In genomic region chr19:55257461-55258411, GRCh38 we compare ENCODE assay signal across 8 cellular contexts. TPM values are rescaled to one million over a fixed set of nuclear protein-coding genes. Genes with fewer than 3 reads are reported as not detected.
DNase-seq lines count a peak whose midpoint lies in the region; ATAC-seq, FAIRE-seq and TF ChIP-seq lines count a peak whose summit lies in the region.

No MANE protein-coding gene starts in this region.

- TF ChIP-seq CTCF in NB4 (IDR thresholded peaks at IDR 0.05; ENCODE audit: low read depth, low read length) = no peak
- TF ChIP-seq CTCF in kidney (IDR thresholded peaks at IDR 0.05; ENCODE audit: borderline replicate concordance, extremely low read depth, insufficient read depth) = no peak

- ATAC-seq in HG02623 (IDR thresholded peaks at IDR 0.05; ENCODE audit: unreplicated experiment) (no peak), GM18517 (IDR thresholded peaks at IDR 0.05; ENCODE audit: unreplicated experiment) (no peak)

- intact Hi-C loops in kidney (cut with DNase I) = no loop called here

- FAIRE-seq in kidney (lab: Jason Lieb, UNC) = no peak

- H3K9ac ChIP-seq in adipocyte (ENCODE audit: low read length) = peak overlapping the region; percentile 99
- peak overlapping the region; percentile 71 to 75 for H3K9ac ChIP-seq in kidney (ENCODE audit: low read length in 2 of 2)

- peak overlapping the region in 1 of 2 donors; percentile 10 for H3K27ac ChIP-seq in kidney (ENCODE audit: low read depth in 2 of 2, low read length in 2 of 2)

- peak; percentile 12 for DNase-seq in NCI-H2107 (lab: John Stamatoyannopoulos, UW)
- DNase-seq in NCI-H2107 treated with DMSO at 0.1 percent for 48 hours (lab: John Stamatoyannopoulos, UW; ENCODE audit: unreplicated experiment) = no peak
- peak; percentile 61 for DNase-seq in NB4 (ENCODE audit: low read depth)
- DNase-seq in adipocyte (ENCODE audit: low read depth) = peak; percentile 55
- DNase-seq in kidney = peak; percentile 72
- peak; percentile 22 to 30 for DNase-seq in stimulated activated CD4-positive, alpha-beta T cell treated with anti-CD3 and anti-CD28 coated beads, Interleukin-4, amount 100 ng/mL, for 4 hours

- H3K4me1 ChIP-seq in adipocyte (ENCODE audit: control insufficient read depth, insufficient read depth, low read length) (peaks cover 50% of the 10 kb centered on the region), kidney (ENCODE audit: control insufficient read depth in 1 of 2, insufficient read depth in 1 of 2, low read depth in 1 of 2, low read length in 2 of 2) (peaks cover 18 to 36% of the 10 kb centered on the region in 2 donors)

- no peak for TF ChIP-seq POLR2A in NB4 (IDR thresholded peaks at IDR 0.05; ENCODE audit: extremely low read depth, insufficient read length)

- no peaks in the 10 kb centered on the region for H3K27me3 ChIP-seq in adipocyte (replicated peaks; ENCODE audit: control insufficient read depth, insufficient read depth, low read length)

- H3K36me3 ChIP-seq in adipocyte (ENCODE audit: control insufficient read depth, insufficient read depth, low read length, severe bottlenecking) (no peaks in the 10 kb centered on the region), kidney (ENCODE audit: control insufficient read depth in 1 of 2, insufficient read depth in 2 of 2, low read length in 2 of 2) (no peaks in the 10 kb centered on the region)

- H3K4me3 ChIP-seq in NB4 (ENCODE audit: low read depth, low read length) (peak overlapping the region; percentile 88), adipocyte (ENCODE audit: low read length) (peak overlapping the region; percentile 94), kidney (ENCODE audit: low read length in 2 of 2) (peak overlapping the region; percentile 73 to 79)

- H3K9me3 ChIP-seq in adipocyte (ENCODE audit: control insufficient read depth, low read length) (no peaks in the 10 kb centered on the region), kidney (ENCODE audit: control insufficient read depth in 1 of 2, low read length in 2 of 2) (no peaks in the 10 kb centered on the region)

RNA-seq across cellular contexts. Expression of gene PPP6R1, which starts 1.1 kb away (rescaled TPM):
- total RNA-seq in kidney = 61.6 TPM
- 30.6 TPM for polyA plus RNA-seq in kidney (ENCODE audit: insufficient read depth, low read depth, low replicate concordance)

RNA-seq across cellular contexts. Expression of gene HSPBP1, which starts 22.2 kb away (rescaled TPM):
- total RNA-seq in kidney = 37.6 TPM
- polyA plus RNA-seq in kidney (ENCODE audit: insufficient read depth, low read depth, low replicate concordance) = 55.9 TPM

RNA-seq across cellular contexts. Expression of gene BRSK1, which starts 26.1 kb away (rescaled TPM):
- total RNA-seq in kidney = 6.5 TPM
- polyA plus RNA-seq in kidney (ENCODE audit: insufficient read depth, low read depth, low replicate concordance) = 1.4 TPM

RNA-seq across cellular contexts. Expression of gene TMEM86B, which starts 29.2 kb away (rescaled TPM):
- total RNA-seq in kidney = 3.3 TPM
- polyA plus RNA-seq in kidney (ENCODE audit: insufficient read depth, low read depth, low replicate concordance) = 4.6 TPM

RNA-seq across cellular contexts. Expression of gene PTPRH, which starts 48.4 kb away (rescaled TPM):
- 2.8 TPM for total RNA-seq in kidney
- polyA plus RNA-seq in kidney (ENCODE audit: insufficient read depth, low read depth, low replicate concordance) = not detected
